8 cellular contexts compared by ENCODE assay signal in genomic region chr4:123555500-123556273, GRCh38.
A peak's percentile ranks its signal among the peaks of the same experiment; 100 is the strongest.
DNase-seq lines count a peak whose midpoint lies in the region; ATAC-seq and TF ChIP-seq lines count a peak whose summit lies in the region.

No MANE protein-coding gene starts in this region.

- TF ChIP-seq POLR2A in NB4 (IDR thresholded peaks at IDR 0.05; ENCODE audit: extremely low read depth, insufficient read length), result no peak
- TF ChIP-seq POLR2A in lower leg skin (IDR thresholded peaks at IDR 0.05), result no peak
- TF ChIP-seq POLR2A in transverse colon (IDR thresholded peaks at IDR 0.05), result no peak

- H3K27ac ChIP-seq in ACC112 (ENCODE audit: low read depth, low read length) (peak overlapping the region; percentile 70), cingulate gyrus (ENCODE audit: low read depth, low read length) (peak overlapping the region; percentile 65), transverse colon (peak overlapping the region; percentile 85 to 89 (median 88))

- intact Hi-C loops in lower leg skin (cut with DNase I; ENCODE audit: low total_unique reads), result no loop called here
- intact Hi-C loops in transverse colon (cut with DNase I; ENCODE audit: low total_unique reads), result no loop called here

- peak overlapping the region; percentile 87 for H2AFZ ChIP-seq in ACC112 (ENCODE audit: low read length, unreplicated experiment)

- 18 to 32% methylated on average over 10 of the region's 10 CpGs for WGBS in lower leg skin, 2 donors
- 30 to 33% methylated on average over 5 to 10 of the region's 10 CpGs for WGBS in transverse colon (ENCODE audit: low coverage in 1 of 2), 2 donors

- TF ChIP-seq CTCF in NB4 (IDR thresholded peaks at IDR 0.05; ENCODE audit: low read depth, low read length) (no peak), lower leg skin (IDR thresholded peaks at IDR 0.05) (no peak), transverse colon (IDR thresholded peaks at IDR 0.05) (no peak)

- H3K4me1 ChIP-seq in ACC112 (ENCODE audit: control insufficient read depth, insufficient read depth, low read length, unreplicated experiment), result peaks cover 35% of the 10 kb centered on the region
- H3K4me1 ChIP-seq in transverse colon, result peaks cover 18 to 43% (median 29%) of the 10 kb centered on the region in 4 donors

- H3K27me3 ChIP-seq in ACC112 (ENCODE audit: insufficient read depth, low read length) (no peaks in the 10 kb centered on the region), transverse colon (no peaks in the 10 kb centered on the region)

- H3K36me3 ChIP-seq in ACC112 (ENCODE audit: insufficient read depth, low read length) (no peaks in the 10 kb centered on the region), transverse colon (no peaks in the 10 kb centered on the region)

- DNase-seq in NB4 (ENCODE audit: low read depth) (peak; percentile 43), lower leg skin (ENCODE audit: low spot score in 2 of 2) (peak; percentile 85 to 94), transverse colon (peak; percentile 93), DMS79 (lab: John Stamatoyannopoulos, UW) (no peak), cortex of kidney (lab: John Stamatoyannopoulos, UW) (no peak)

- H3K9me3 ChIP-seq in transverse colon, result no peaks in the 10 kb centered on the region

- peak overlapping the region; percentile 46 for H3K4me3 ChIP-seq in ACC112 (ENCODE audit: low read depth, low read length)
- H3K4me3 ChIP-seq in NB4 (ENCODE audit: low read depth, low read length), result no peak overlapping the region
- no peak overlapping the region for H3K4me3 ChIP-seq in lower leg skin (ENCODE audit: low read depth, poor library complexity, severe bottlenecking)
- H3K4me3 ChIP-seq in transverse colon, result no peak overlapping the region

- in situ Hi-C loops in transverse colon (cut with MboI; ENCODE audit: low pct_ligation_motif_present in 1 of 4, low pct_unique_long_range_greater_than_20kb in 1 of 4, low sequenced_read_pairs in 3 of 4), result loop anchor here in 1 of 4 donors (25.0 kb wide), 1 partner anchor 107 kb away; no protein-coding TSS in a partner anchor

- no peak for ATAC-seq in GM18517 (IDR thresholded peaks at IDR 0.05; ENCODE audit: unreplicated experiment)

- TF ChIP-seq EP300 in transverse colon (IDR thresholded peaks at IDR 0.05; ENCODE audit: low read depth), result no peak

- H3K79me2 ChIP-seq in ACC112 (ENCODE audit: control insufficient read depth, insufficient read depth, low read length, unreplicated experiment), result no peaks in the 10 kb centered on the region

Comparison
In these comparisons a context has a peak if more than half of its experiments do, and no peak if none do; other contexts are left out.
1. DNase-seq: peak in NB4 (single experiment), lower leg skin (2 of 2) and transverse colon (single experiment); none in DMS79 (single experiment) and cortex of kidney (single experiment).
2. Peak in every context shown above with its lines, with median percentiles within 50 percentile points of each other: H3K27ac ChIP-seq.